22 cellular contexts compared by ENCODE assay signal in the genomic region with DNA sequence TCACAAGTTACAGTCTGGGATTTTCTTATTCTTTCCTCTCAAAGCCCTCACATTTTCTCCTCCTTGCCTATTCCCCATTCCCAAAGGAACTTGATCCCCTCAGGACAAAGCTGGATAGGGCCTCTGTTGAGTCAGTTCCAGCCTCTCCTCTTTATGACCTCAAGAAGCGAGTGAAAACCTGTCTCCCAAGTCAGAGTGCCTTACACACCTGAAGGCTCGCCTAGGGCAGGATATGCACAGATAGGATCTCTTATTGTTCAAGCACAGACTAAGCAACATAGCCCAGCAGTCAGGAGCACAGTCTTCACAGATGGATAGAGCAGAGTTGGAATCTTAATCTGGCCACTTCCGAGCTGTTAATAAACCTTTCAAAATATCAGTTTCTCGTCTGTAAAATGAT.
"Had no signal": no experiment of that assay in that cellular context is flagged by ENCODE, and none has a peak within 500 bp of the region (broad histone marks: within the 10 kb centered on the region; RNA-seq: fewer than 3 reads in every experiment).

No MANE protein-coding gene starts in this region.

- H3K27ac ChIP-seq: body of pancreas, colonic mucosa, gastroesophageal sphincter, heart left ventricle, neutrophil, pancreas, stomach, testis, upper lobe of left lung had no signal

- H3K9me3 ChIP-seq: body of pancreas, colonic mucosa, neutrophil, pancreas, testis had no signal

- H3K36me3 Mint-ChIP-seq: activated CD8-positive, alpha-beta memory T cell treated with anti-CD3 and anti-CD28 coated beads, Interleukin-2, amount 10 ng/mL, durations not matched to agents 7 days and 5 days; natural killer cell treated with Interleukin-12 subunit alpha and Interleukin-12 subunit beta and Interleukin-15 and Interleukin-18, amount 100 ng/mL, for 72 hours; stimulated activated effector memory CD8-positive, alpha-beta T cell treated with anti-CD3 and anti-CD28 coated beads, Interleukin-12 subunit alpha, Interleukin-12 subunit beta, amount 100 ng/mL, for 72 hours had no signal

- H3K9me3 Mint-ChIP-seq: activated T-helper 2 cell treated with anti-CD3 and anti-CD28 coated beads, Interferon-gamma antibody, Interleukin-2, Interleukin-4, amounts not matched to agents 10 μg/mL and 5 μg/mL and 100 μg/mL, durations not matched to agents 14 hours and 24 hours and 36 hours; natural killer cell treated with Interleukin-12 subunit alpha and Interleukin-12 subunit beta and Interleukin-15 and Interleukin-18, amount 100 ng/mL, for 72 hours; stimulated activated effector memory CD8-positive, alpha-beta T cell treated with anti-CD3 and anti-CD28 coated beads, Interleukin-12 subunit alpha, Interleukin-12 subunit beta, amount 100 ng/mL, for 72 hours had no signal

- DNase-seq: activated B cell treated with CpG ODN at 0.5 μM for 24 hours; activated CD4-positive, alpha-beta memory T cell treated with anti-CD3 and anti-CD28 coated beads, Interleukin-2, amount 10 ng/mL, durations not matched to agents 7 days and 5 days; activated CD4-positive, alpha-beta T cell treated with anti-CD3 and anti-CD28 coated beads for 4 hours; activated CD8-positive, alpha-beta memory T cell treated with anti-CD3 and anti-CD28 coated beads, Interleukin-2, amount 10 ng/mL, durations not matched to agents 7 days and 5 days; activated naive CD4-positive, alpha-beta T cell treated with anti-CD3 and anti-CD28 coated beads for 36 hours; body of pancreas; central memory CD4-positive, alpha-beta T cell; colonic mucosa; heart left ventricle; left cardiac atrium; pancreas; stimulated activated CD4-positive, alpha-beta T cell treated with anti-CD3 and anti-CD28 coated beads, Interleukin-4, amount 100 ng/mL, for 24 hours; stomach; upper lobe of left lung had no signal

- FAIRE-seq: pancreas had no signal

- H3K27me3 Mint-ChIP-seq: activated B cell treated with CpG ODN at 0.5 μM for 24 hours had no signal

- H3K4me3 ChIP-seq: body of pancreas, colonic mucosa, gastroesophageal sphincter, heart left ventricle, pancreas, smooth muscle cell, stomach, testis, upper lobe of left lung had no signal

- H3K4me2 ChIP-seq: smooth muscle cell had no signal

- H3K4me1 Mint-ChIP-seq: activated B cell treated with CpG ODN at 0.5 μM for 24 hours had no signal

- H3K27me3 ChIP-seq: body of pancreas, colonic mucosa, gastroesophageal sphincter, heart left ventricle, neutrophil, pancreas, stomach, testis, upper lobe of left lung had no signal

- H3K27ac Mint-ChIP-seq: activated B cell treated with CpG ODN at 0.5 μM for 24 hours; activated CD4-positive, alpha-beta memory T cell treated with anti-CD3 and anti-CD28 coated beads, Interleukin-2, amount 10 ng/mL, durations not matched to agents 7 days and 5 days; activated CD8-positive, alpha-beta memory T cell treated with anti-CD3 and anti-CD28 coated beads, Interleukin-2, amount 10 ng/mL, durations not matched to agents 7 days and 5 days; activated naive CD4-positive, alpha-beta T cell treated with anti-CD3 and anti-CD28 coated beads for 36 hours; activated T-helper 2 cell treated with anti-CD3 and anti-CD28 coated beads, Interferon-gamma antibody, Interleukin-2, Interleukin-4, amounts not matched to agents 10 μg/mL and 5 μg/mL and 100 μg/mL, durations not matched to agents 14 hours and 24 hours and 36 hours; natural killer cell treated with Interleukin-12 subunit alpha and Interleukin-12 subunit beta and Interleukin-15 and Interleukin-18, amount 100 ng/mL, for 72 hours; stimulated activated effector memory CD8-positive, alpha-beta T cell treated with anti-CD3 and anti-CD28 coated beads, Interleukin-12 subunit alpha, Interleukin-12 subunit beta, amount 100 ng/mL, for 72 hours had no signal

- ATAC-seq: activated CD8-positive, alpha-beta memory T cell treated with anti-CD3 and anti-CD28 coated beads, Interleukin-2, amount 10 ng/mL, durations not matched to agents 7 days and 5 days; body of pancreas; gastroesophageal sphincter; heart left ventricle; left cardiac atrium; natural killer cell treated with Interleukin-12 subunit alpha and Interleukin-12 subunit beta and Interleukin-15 and Interleukin-18, amount 100 ng/mL, for 72 hours; pancreas; sciatic nerve; stimulated activated effector memory CD8-positive, alpha-beta T cell treated with anti-CD3 and anti-CD28 coated beads, Interleukin-12 subunit alpha, Interleukin-12 subunit beta, amount 100 ng/mL, for 72 hours had no signal

- H3K4me3 Mint-ChIP-seq: activated B cell treated with CpG ODN at 0.5 μM for 24 hours; activated CD4-positive, alpha-beta memory T cell treated with anti-CD3 and anti-CD28 coated beads, Interleukin-2, amount 10 ng/mL, durations not matched to agents 7 days and 5 days; activated CD8-positive, alpha-beta memory T cell treated with anti-CD3 and anti-CD28 coated beads, Interleukin-2, amount 10 ng/mL, durations not matched to agents 7 days and 5 days; activated naive CD4-positive, alpha-beta T cell treated with anti-CD3 and anti-CD28 coated beads for 36 hours; natural killer cell treated with Interleukin-12 subunit alpha and Interleukin-12 subunit beta and Interleukin-15 and Interleukin-18, amount 100 ng/mL, for 72 hours; stimulated activated effector memory CD8-positive, alpha-beta T cell treated with anti-CD3 and anti-CD28 coated beads, Interleukin-12 subunit alpha, Interleukin-12 subunit beta, amount 100 ng/mL, for 72 hours had no signal

- H3K36me3 ChIP-seq: colonic mucosa, gastroesophageal sphincter, heart left ventricle, neutrophil, pancreas, stomach, upper lobe of left lung had no signal

- H3K4me1 ChIP-seq: body of pancreas, colonic mucosa, gastroesophageal sphincter, pancreas, upper lobe of left lung had no signal
